Comparison of ENCODE assay signal across 8 cellular contexts in genomic region chr17:76715462-76715830, GRCh38. TPM values are rescaled to one million over a fixed set of nuclear protein-coding genes. Genes with fewer than 3 reads are reported as not detected.
DNase-seq lines count a peak whose midpoint lies in the region; ATAC-seq, FAIRE-seq and TF ChIP-seq lines count a peak whose summit lies in the region.
"Had no signal": no experiment of that assay in that cellular context is flagged by ENCODE, and none has a peak within 500 bp of the region (broad histone marks: within the 10 kb centered on the region; RNA-seq: fewer than 3 reads in every experiment).

No MANE protein-coding gene starts in this region.

- H4K20me1 ChIP-seq in KMS-11 (ENCODE audit: insufficient read depth) = no peaks in the 10 kb centered on the region
- peaks cover 4% of the 10 kb centered on the region; the same call in 1 of the 2 replicates for H4K20me1 ChIP-seq in K562 (replicated peaks; ENCODE audit: control insufficient read depth, insufficient read depth, low read length)

- H3K9ac ChIP-seq in KMS-11 = peak overlapping the region; percentile 16; the same call in 1 of the 2 replicates
- peak overlapping the region in 1 of 2 experiments; percentile 15; a peak in 1 of 4 replicates for H3K9ac ChIP-seq in K562 (ENCODE audit: insufficient read depth in 1 of 2, low read depth in 2 of 2, low read length in 2 of 2)

- TF ChIP-seq RAD21 in K562 (CRISPR knock-in tag; conservative IDR thresholded peaks at IDR 0.05 in 1 of 2, IDR thresholded peaks at IDR 0.05 in 1 of 2) = no peak

- FAIRE-seq in K562 (lab: Jason Lieb, UNC) = no peak
- FAIRE-seq: frontal cortex had no signal

- DNase-seq in K562 (ENCODE audit: extremely low read depth in 1 of 4, low spot score in 3 of 4) (no peak), gastrocnemius medialis (no peak), cerebellum (ENCODE audit: low spot score) (no peak), BE2C (no peak)
- DNase-seq: NCI-H2029 treated with DMSO at 0.1 percent for 48 hours had no signal

- H3K9me3 ChIP-seq in K562 (replicated peaks; ENCODE audit: control insufficient read depth, insufficient read depth, low read depth, low read length) (no peaks in the 10 kb centered on the region), gastrocnemius medialis (no peaks in the 10 kb centered on the region), BE2C (no peaks in the 10 kb centered on the region)

- H3K27me3 ChIP-seq in KMS-11 (ENCODE audit: insufficient read depth, low read depth) (peaks cover 4% of the 10 kb centered on the region; the same call in 1 of the 2 replicates), K562 (ENCODE audit: control insufficient read depth in 2 of 2, insufficient read depth in 2 of 2, low read length in 2 of 2) (no peaks in the 10 kb centered on the region), gastrocnemius medialis (no peaks in the 10 kb centered on the region), BE2C (no peaks in the 10 kb centered on the region)

- in situ Hi-C loops in K562 (cut with MboI) = no loop called here
- in situ Hi-C loops in gastrocnemius medialis (cut with MboI; ENCODE audit: low sequenced_read_pairs in 4 of 4) = loop anchor here in 1 of 4 donors (25.0 kb wide), 1 partner anchor 153 kb away; a partner anchor contains a TSS

- H3K4me1 ChIP-seq in KMS-11 (ENCODE audit: low read depth, poor library complexity, severe bottlenecking) (peaks cover 56% of the 10 kb centered on the region), K562 (replicated peaks in 1 of 2; ENCODE audit: control insufficient read depth in 2 of 2, insufficient read depth in 2 of 2, low read length in 2 of 2) (peaks cover 21 to 35% of the 10 kb centered on the region in 2 experiments), gastrocnemius medialis (peaks cover 30 to 33% of the 10 kb centered on the region in 2 donors), BE2C (peaks cover 11% of the 10 kb centered on the region)

- CTCF ChIA-PET in K562 (lab: Yijun Ruan, JAX; ENCODE audit: low intra/inter-chr PET ratio) = interaction anchor here (0.6 to 2.2 kb wide), 3 partner anchors 158 to 412 kb away, joined by 3 to 12 read pairs (median 7); no protein-coding TSS in a partner anchor

- WGBS in K562 (ENCODE audit: insufficient coverage, low coverage, missing lambda C conversion rate) = 95% methylated on average over 2 of the region's 2 CpGs

- H3K4me3 ChIP-seq in KMS-11 (IDR thresholded peaks at IDR 0.05; ENCODE audit: insufficient read depth, low read depth, low read length) = no peak overlapping the region
- H3K4me3 ChIP-seq in K562 = no peak overlapping the region
- no peak overlapping the region for H3K4me3 ChIP-seq in gastrocnemius medialis
- no peak overlapping the region for H3K4me3 ChIP-seq in BE2C (ENCODE audit: low read depth, low read length)

- intact Hi-C loops in K562 (cut with micrococcal nuclease) = loop anchor here (1.0 kb wide), 1 partner anchor 32 kb away; no protein-coding TSS in a partner anchor
- intact Hi-C loops in gastrocnemius medialis (cut with DNase I; ENCODE audit: low total_unique reads) = loop anchor here (1.0 kb wide), 1 partner anchor 27 kb away; no protein-coding TSS in a partner anchor

- no peak overlapping the region for H2AFZ ChIP-seq in KMS-11 (ENCODE audit: low read depth)
- no peak overlapping the region for H2AFZ ChIP-seq in K562 (ENCODE audit: low read depth, low read length)

- BruUV-seq in K562 (replicated peaks; lab: Mats Ljungman, UMichigan) = no TSS peak

- TF ChIP-seq POLR2A in K562 (conservative IDR thresholded peaks at IDR 0.05) (no peak), gastrocnemius medialis (IDR thresholded peaks at IDR 0.05) (no peak)

- H3K27ac ChIP-seq in KMS-11 = peak overlapping the region; percentile 88
- no peak overlapping the region; the same call in 2 of the 3 replicates for H3K27ac ChIP-seq in K562 (ENCODE audit: extremely low read depth, low read depth, low read length)
- peak overlapping the region; percentile 66 to 84 (median 73) for H3K27ac ChIP-seq in gastrocnemius medialis

- TF ChIP-seq CTCF in KMS-11 (conservative IDR thresholded peaks at IDR 0.05; ENCODE audit: low read depth, low read length) (no peak), K562 (IDR thresholded peaks at IDR 0.05 in 2 of 3, conservative IDR thresholded peaks at IDR 0.05 in 1 of 3; ENCODE audit: insufficient read depth in 2 of 3, low read depth in 1 of 3, low read length in 3 of 3) (no peak), gastrocnemius medialis (IDR thresholded peaks at IDR 0.05 in 4 of 5, conservative IDR thresholded peaks at IDR 0.05 in 1 of 5) (no peak), BE2C (IDR thresholded peaks at IDR 0.05; ENCODE audit: low read depth, low read length) (no peak)

- POLR2A ChIA-PET in K562 (lab: Yijun Ruan, JAX) = interaction anchor here (5.1 to 5.2 kb wide), 2 partner anchors 10 to 19 kb away, joined by 35 to 75 read pairs; partner anchors contain the start of genes JMJD6, METTL23, MFSD11 and SRSF2

- no peak for TF ChIP-seq EP300 in K562 (IDR thresholded peaks at IDR 0.05; ENCODE audit: low read length)

- no peak for ATAC-seq in K562
- no peak for ATAC-seq in gastrocnemius medialis
- no peak for ATAC-seq in HG02981 (IDR thresholded peaks at IDR 0.05; ENCODE audit: unreplicated experiment)

- peaks cover 2% of the 10 kb centered on the region for H3K9me1 ChIP-seq in K562 (ENCODE audit: control insufficient read depth, insufficient read depth, low read length)

- H3K79me2 ChIP-seq in KMS-11 (ENCODE audit: insufficient read depth, low read depth) (no peaks in the 10 kb centered on the region), K562 (ENCODE audit: control insufficient read depth, insufficient read depth, low read length) (peaks cover 12% of the 10 kb centered on the region; the same call in 2 of the 3 replicates)

- H3K4me2 ChIP-seq in KMS-11 (peak overlapping the region; percentile 65), K562 (ENCODE audit: insufficient read depth, low read length) (no peak overlapping the region)

- peaks cover 19% of the 10 kb centered on the region; the same call in 1 of the 2 replicates for H3K36me3 ChIP-seq in KMS-11 (ENCODE audit: insufficient read depth)
- H3K36me3 ChIP-seq in K562 (ENCODE audit: control insufficient read depth, insufficient read depth, low read length) = peaks cover 73% of the 10 kb centered on the region
- peaks cover 5 to 63% of the 10 kb centered on the region in 2 donors for H3K36me3 ChIP-seq in gastrocnemius medialis
- peaks cover 58% of the 10 kb centered on the region for H3K36me3 ChIP-seq in BE2C

RNA-seq across cellular contexts. Expression of gene MXRA7, which starts 4.7 kb away (rescaled TPM):
- total RNA-seq in K562 (2011; cell fraction: chromatin; rRNA removed; ENCODE audit: low replicate concordance) = 7.4 and 13.0 TPM in 2 replicates
- 13.7 and 15.5 TPM in 2 replicates for total RNA-seq in K562 (2011; cell fraction: nucleolus; rRNA removed)
- 17.9 and 28.3 TPM in 2 replicates for total RNA-seq in K562 (2011; cell fraction: nucleoplasm; rRNA removed)
- 14.1 and 17.1 TPM in 2 replicates for total RNA-seq in K562 (2014; rRNA removed)
- 17.8 and 18.9 TPM in 2 replicates for total RNA-seq in K562 (2014; rRNA removed; fragmentation: Illumina TruSeq; extraction: Trizol)
- 8.2 and 8.8 TPM in 2 replicates for total RNA-seq in K562 (2015; rRNA removed; fragmentation: Illumina TruSeq; extraction: Trizol)
- 12.8 and 14.3 TPM in 2 replicates for total RNA-seq in K562 (2021)
- 36.8 and 38.4 TPM in 2 replicates for polyA plus RNA-seq in K562 (2011; rRNA removed)
- polyA plus RNA-seq in K562 (2011; cell fraction: cytosol; rRNA removed) = 14.5 and 26.4 TPM in 2 replicates
- 17.3 and 17.5 TPM in 2 replicates for polyA plus RNA-seq in K562 (2011; cell fraction: nucleus; rRNA removed)
- polyA plus RNA-seq in K562 (2012) = 9.6 and 28.4 TPM in 2 replicates
- polyA plus RNA-seq in K562 (2014; fragmentation: Illumina TruSeq; extraction: Trizol) = 24.4 and 25.0 TPM in 2 replicates
- 1 to 10 TPM; 2.6 to 3.2 TPM for polyA plus RNA-seq in K562 (2014; fragmentation: Nextera tagmentation; extraction: Ambion mirVana)
- polyA plus RNA-seq in K562 (2014; rRNA removed) = 14.4 and 22.0 TPM in 2 replicates
- polyA minus RNA-seq in K562 (2011; rRNA and poly(A)+ RNA removed) = 15.4 and 21.1 TPM in 2 replicates
- 13.4 and 15.8 TPM in 2 replicates for polyA minus RNA-seq in K562 (2011; cell fraction: cytosol; rRNA and poly(A)+ RNA removed)
- 1.6 and 4.3 TPM in 2 replicates for polyA minus RNA-seq in K562 (2011; cell fraction: nucleus; rRNA and poly(A)+ RNA removed)
- 10 to 100 TPM; 24.3 to 43.0 (median 30.6) TPM for total RNA-seq in gastrocnemius medialis
- total RNA-seq in cerebellum = 56.8 TPM
- 240 TPM for polyA plus RNA-seq in BE2C (2012; ENCODE audit: insufficient read depth, insufficient read length, low read depth)

RNA-seq across cellular contexts. Expression of gene JMJD6, which starts 11.0 kb away (rescaled TPM):
- total RNA-seq in K562 (2011; cell fraction: chromatin; rRNA removed; ENCODE audit: low replicate concordance) = 39.0 and 102 TPM in 2 replicates
- 54.7 and 69.0 TPM in 2 replicates for total RNA-seq in K562 (2011; cell fraction: nucleolus; rRNA removed)
- 46.6 and 49.9 TPM in 2 replicates for total RNA-seq in K562 (2011; cell fraction: nucleoplasm; rRNA removed)
- 40.2 and 40.7 TPM in 2 replicates for total RNA-seq in K562 (2014; rRNA removed)
- 23.4 and 28.1 TPM in 2 replicates for total RNA-seq in K562 (2014; rRNA removed; fragmentation: Illumina TruSeq; extraction: Trizol)
- total RNA-seq in K562 (2015; rRNA removed; fragmentation: Illumina TruSeq; extraction: Trizol) = 37.4 and 38.5 TPM in 2 replicates
- total RNA-seq in K562 (2021) = 47.9 and 52.3 TPM in 2 replicates
- polyA plus RNA-seq in K562 (2011; rRNA removed) = 22.2 and 30.9 TPM in 2 replicates
- 25.7 and 30.0 TPM in 2 replicates for polyA plus RNA-seq in K562 (2011; cell fraction: cytosol; rRNA removed)
- 83.8 and 88.4 TPM in 2 replicates for polyA plus RNA-seq in K562 (2011; cell fraction: nucleus; rRNA removed)
- polyA plus RNA-seq in K562 (2012) = 50.5 and 52.4 TPM in 2 replicates
- polyA plus RNA-seq in K562 (2014; fragmentation: Illumina TruSeq; extraction: Trizol) = 36.5 and 38.2 TPM in 2 replicates
- 10 to 100 TPM in 1 of 2 experiments, 1 to 10 TPM in 1; 2.5 to 10.5 TPM for polyA plus RNA-seq in K562 (2014; fragmentation: Nextera tagmentation; extraction: Ambion mirVana)
- 36.3 and 40.9 TPM in 2 replicates for polyA plus RNA-seq in K562 (2014; rRNA removed)
- 13.2 and 15.1 TPM in 2 replicates for polyA minus RNA-seq in K562 (2011; rRNA and poly(A)+ RNA removed)
- 17.1 and 17.9 TPM in 2 replicates for polyA minus RNA-seq in K562 (2011; cell fraction: cytosol; rRNA and poly(A)+ RNA removed)
- 12.0 and 22.5 TPM in 2 replicates for polyA minus RNA-seq in K562 (2011; cell fraction: nucleus; rRNA and poly(A)+ RNA removed)
- 10 to 100 TPM; 29.7 to 42.9 (median 41.7) TPM for total RNA-seq in gastrocnemius medialis
- 20.1 TPM for total RNA-seq in cerebellum
- polyA plus RNA-seq in BE2C (2012; ENCODE audit: insufficient read depth, insufficient read length, low read depth) = 93.3 TPM

RNA-seq across cellular contexts. Expression of gene METTL23, which starts 11.2 kb away (rescaled TPM):
- 39.2 and 44.3 TPM in 2 replicates for total RNA-seq in K562 (2011; cell fraction: chromatin; rRNA removed; ENCODE audit: low replicate concordance)
- total RNA-seq in K562 (2011; cell fraction: nucleolus; rRNA removed) = 29.1 and 31.7 TPM in 2 replicates
- 28.7 and 31.7 TPM in 2 replicates for total RNA-seq in K562 (2011; cell fraction: nucleoplasm; rRNA removed)
- total RNA-seq in K562 (2014; rRNA removed) (29.4 and 32.9 TPM in 2 replicates), K562 (2014; rRNA removed; fragmentation: Illumina TruSeq; extraction: Trizol) (37.3 and 47.0 TPM in 2 replicates), K562 (2015; rRNA removed; fragmentation: Illumina TruSeq; extraction: Trizol) (24.1 and 29.5 TPM in 2 replicates), K562 (2021) (36.5 TPM in 2 replicates), gastrocnemius medialis (10 to 100 TPM; 23.9 to 35.5 (median 29.7) TPM), cerebellum (11.1 TPM)
- polyA plus RNA-seq in K562 (2011; rRNA removed) (56.7 and 67.3 TPM in 2 replicates), K562 (2014; fragmentation: Illumina TruSeq; extraction: Trizol) (41.6 and 44.1 TPM in 2 replicates), K562 (2014; fragmentation: Nextera tagmentation; extraction: Ambion mirVana) (10 to 100 TPM; 42.2 to 46.1 TPM), K562 (2014; rRNA removed) (46.6 and 58.5 TPM in 2 replicates)
- polyA plus RNA-seq in K562 (2011; cell fraction: cytosol; rRNA removed) = 40.2 and 42.2 TPM in 2 replicates
- 39.8 and 45.6 TPM in 2 replicates for polyA plus RNA-seq in K562 (2011; cell fraction: nucleus; rRNA removed)
- 44.3 and 52.0 TPM in 2 replicates for polyA plus RNA-seq in K562 (2012)
- 29.0 and 31.8 TPM in 2 replicates for polyA minus RNA-seq in K562 (2011; rRNA and poly(A)+ RNA removed)
- polyA minus RNA-seq in K562 (2011; cell fraction: cytosol; rRNA and poly(A)+ RNA removed) = 6.7 and 12.1 TPM in 2 replicates
- 9.2 and 15.1 TPM in 2 replicates for polyA minus RNA-seq in K562 (2011; cell fraction: nucleus; rRNA and poly(A)+ RNA removed)
- polyA plus RNA-seq in BE2C (2012; ENCODE audit: insufficient read depth, insufficient read length, low read depth) = 18.0 TPM

RNA-seq across cellular contexts. Expression of gene SRSF2, which starts 21.7 kb away (rescaled TPM):
- total RNA-seq in K562 (2011; cell fraction: chromatin; rRNA removed; ENCODE audit: low replicate concordance) = 541 and 860 TPM in 2 replicates
- total RNA-seq in K562 (2011; cell fraction: nucleolus; rRNA removed) = 738 and 811 TPM in 2 replicates
- 625 and 722 TPM in 2 replicates for total RNA-seq in K562 (2011; cell fraction: nucleoplasm; rRNA removed)
- total RNA-seq in K562 (2014; rRNA removed) = 583 and 1,185 TPM in 2 replicates
- 261 and 276 TPM in 2 replicates for total RNA-seq in K562 (2014; rRNA removed; fragmentation: Illumina TruSeq; extraction: Trizol)
- 339 and 353 TPM in 2 replicates for total RNA-seq in K562 (2015; rRNA removed; fragmentation: Illumina TruSeq; extraction: Trizol)
- 499 and 569 TPM in 2 replicates for total RNA-seq in K562 (2021)
- 422 and 444 TPM in 2 replicates for polyA plus RNA-seq in K562 (2011; rRNA removed)
- polyA plus RNA-seq in K562 (2011; cell fraction: cytosol; rRNA removed) = 268 and 523 TPM in 2 replicates
- polyA plus RNA-seq in K562 (2011; cell fraction: nucleus; rRNA removed) = 1,783 and 2,637 TPM in 2 replicates
- 310 and 372 TPM in 2 replicates for polyA plus RNA-seq in K562 (2012)
- polyA plus RNA-seq in K562 (2014; fragmentation: Illumina TruSeq; extraction: Trizol) = 379 and 393 TPM in 2 replicates
- 100 to 1,000 TPM; 161 to 186 TPM for polyA plus RNA-seq in K562 (2014; fragmentation: Nextera tagmentation; extraction: Ambion mirVana)
- polyA plus RNA-seq in K562 (2014; rRNA removed) = 579 and 682 TPM in 2 replicates
- polyA minus RNA-seq in K562 (2011; rRNA and poly(A)+ RNA removed) = 180 and 185 TPM in 2 replicates
- 370 and 404 TPM in 2 replicates for polyA minus RNA-seq in K562 (2011; cell fraction: cytosol; rRNA and poly(A)+ RNA removed)
- polyA minus RNA-seq in K562 (2011; cell fraction: nucleus; rRNA and poly(A)+ RNA removed) = 793 and 922 TPM in 2 replicates
- total RNA-seq in gastrocnemius medialis = 100 to 1,000 TPM in 2 of 4 donors, 10 to 100 TPM in 2; 75.0 to 148 (median 90.4) TPM
- total RNA-seq in cerebellum = 114 TPM
- polyA plus RNA-seq in BE2C (2012; ENCODE audit: insufficient read depth, insufficient read length, low read depth) = 297 TPM

RNA-seq across cellular contexts. Expression of gene MFSD11, which starts 22.5 kb away (rescaled TPM):
- 145 and 147 TPM in 2 replicates for total RNA-seq in K562 (2011; cell fraction: chromatin; rRNA removed; ENCODE audit: low replicate concordance)
- 84.1 and 87.6 TPM in 2 replicates for total RNA-seq in K562 (2011; cell fraction: nucleolus; rRNA removed)
- 125 and 138 TPM in 2 replicates for total RNA-seq in K562 (2011; cell fraction: nucleoplasm; rRNA removed)
- 15.5 and 25.6 TPM in 2 replicates for total RNA-seq in K562 (2014; rRNA removed)
- total RNA-seq in K562 (2014; rRNA removed; fragmentation: Illumina TruSeq; extraction: Trizol) = 20.9 and 21.8 TPM in 2 replicates
- total RNA-seq in K562 (2015; rRNA removed; fragmentation: Illumina TruSeq; extraction: Trizol) = 21.6 and 24.1 TPM in 2 replicates
- 24.5 and 26.2 TPM in 2 replicates for total RNA-seq in K562 (2021)
- 23.7 and 24.4 TPM in 2 replicates for polyA plus RNA-seq in K562 (2011; rRNA removed)
- polyA plus RNA-seq in K562 (2011; cell fraction: cytosol; rRNA removed) = 20.6 and 23.7 TPM in 2 replicates
- 57.8 and 68.3 TPM in 2 replicates for polyA plus RNA-seq in K562 (2011; cell fraction: nucleus; rRNA removed)
- 21.9 and 28.2 TPM in 2 replicates for polyA plus RNA-seq in K562 (2012)
- polyA plus RNA-seq in K562 (2014; fragmentation: Illumina TruSeq; extraction: Trizol) = 15.0 and 17.9 TPM in 2 replicates
- polyA plus RNA-seq in K562 (2014; fragmentation: Nextera tagmentation; extraction: Ambion mirVana) = 10 to 100 TPM; 14.4 to 19.7 TPM
- 19.9 and 22.8 TPM in 2 replicates for polyA plus RNA-seq in K562 (2014; rRNA removed)
- 30.5 and 35.7 TPM in 2 replicates for polyA minus RNA-seq in K562 (2011; rRNA and poly(A)+ RNA removed)
- polyA minus RNA-seq in K562 (2011; cell fraction: cytosol; rRNA and poly(A)+ RNA removed) = 16.4 and 22.1 TPM in 2 replicates
- 30.6 and 40.5 TPM in 2 replicates for polyA minus RNA-seq in K562 (2011; cell fraction: nucleus; rRNA and poly(A)+ RNA removed)
- total RNA-seq in gastrocnemius medialis = 10 to 100 TPM; 14.0 to 24.2 (median 19.5) TPM
- 63.4 TPM for total RNA-seq in cerebellum
- polyA plus RNA-seq in BE2C (2012; ENCODE audit: insufficient read depth, insufficient read length, low read depth) = 7.5 TPM
